ENCODE assay signal across 9 cellular contexts in the genomic region with DNA sequence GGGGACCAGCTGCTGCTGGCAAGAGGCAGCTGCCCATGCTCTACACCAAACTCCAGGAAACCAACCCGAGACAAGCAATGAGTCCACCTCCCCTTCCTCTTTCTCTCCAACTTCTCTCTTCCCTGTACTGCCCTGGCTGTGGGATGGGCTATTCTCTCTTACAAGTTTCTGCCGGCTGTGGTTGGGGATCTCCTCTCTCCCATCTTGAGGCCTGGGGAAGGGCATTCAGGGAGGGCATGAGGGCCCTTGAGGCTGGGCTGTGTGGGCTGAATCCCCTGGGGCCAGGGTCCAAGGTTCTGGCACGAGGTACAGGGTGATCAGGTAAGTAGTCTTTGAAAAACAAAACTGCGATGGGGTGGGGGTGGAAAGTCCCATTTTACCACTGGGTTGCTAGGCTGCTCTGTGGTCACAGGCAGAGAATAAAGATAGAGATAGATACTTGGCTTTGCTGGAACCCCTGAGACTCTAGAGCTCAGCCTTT. TPM values are rescaled to one million over a fixed set of nuclear protein-coding genes. Genes with fewer than 3 reads are reported as not detected.
DNase-seq lines count a peak whose midpoint lies in the region; ATAC-seq and TF ChIP-seq lines count a peak whose summit lies in the region.
"Had no signal": no experiment of that assay in that cellular context is flagged by ENCODE, and none has a peak within 500 bp of the region (broad histone marks: within the 10 kb centered on the region; RNA-seq: fewer than 3 reads in every experiment).

No MANE protein-coding gene starts in this region.

- no peaks in the 10 kb centered on the region for H3K27me3 Mint-ChIP-seq in activated B cell treated with CpG ODN at 0.5 μM for 24 hours
- H3K27me3 Mint-ChIP-seq in CD8-positive, alpha-beta memory T cell = peaks cover 0 to 9% of the 10 kb centered on the region in 2 donors
- no peaks in the 10 kb centered on the region for H3K27me3 Mint-ChIP-seq in Caco-2 (ENCODE audit: insufficient read depth, unreplicated experiment)

- H3K9me3 ChIP-seq in PC-9 (ENCODE audit: insufficient read depth, low read depth) = no peaks in the 10 kb centered on the region
- H3K9me3 ChIP-seq in CD8-positive, alpha-beta memory T cell (ENCODE audit: low read length) = no peaks in the 10 kb centered on the region
- H3K9me3 ChIP-seq in Caco-2 = no peaks in the 10 kb centered on the region

- no peak for TF ChIP-seq CTCF in GM12864 (IDR thresholded peaks at IDR 0.05; ENCODE audit: low read depth, low read length, missing control alignments)
- no peak for TF ChIP-seq CTCF in activated B cell treated with CpG ODN at 0.5 μM for 24 hours (IDR thresholded peaks at IDR 0.05)
- TF ChIP-seq CTCF in PC-9 (conservative IDR thresholded peaks at IDR 0.05) = no peak
- no peak for TF ChIP-seq CTCF in Caco-2 (IDR thresholded peaks at IDR 0.05; ENCODE audit: insufficient read depth in 1 of 2, low read depth in 1 of 2, low read length in 1 of 2, severe bottlenecking in 1 of 2, unreplicated experiment in 1 of 2)

- intact Hi-C loops in activated B cell treated with CpG ODN at 0.5 μM for 24 hours (cut with micrococcal nuclease) (loop anchor here (1.0 kb wide), 3 partner anchors 27 to 38 kb away; partner anchors contain the start of gene CTSH), PC-9 (cut with micrococcal nuclease; ENCODE audit: unreplicated experiment) (loop anchor here (5.0 kb wide), 1 partner anchor 65 kb away; no protein-coding TSS in a partner anchor), Caco-2 (cut with micrococcal nuclease; ENCODE audit: unreplicated experiment) (no loop called here)

- H3F3A ChIP-seq in PC-9 (ENCODE audit: insufficient read depth, low read depth) = no peaks in the 10 kb centered on the region

- peak; percentile 75 for DNase-seq in GM12864 (ENCODE audit: low read depth)
- peak; percentile 60 for DNase-seq in activated B cell treated with CpG ODN at 0.5 μM for 24 hours
- DNase-seq in PC-9 = no peak
- DNase-seq in CD8-positive, alpha-beta memory T cell = no peak
- no peak for DNase-seq in Caco-2
- DNase-seq in iPS-NIHi7 (ENCODE audit: extremely low spot score) = no peak

- H3K4me3 Mint-ChIP-seq in activated B cell treated with CpG ODN at 0.5 μM for 24 hours = peak overlapping the region; percentile 56
- H3K4me3 Mint-ChIP-seq in CD8-positive, alpha-beta memory T cell = no peak overlapping the region
- H3K4me3 Mint-ChIP-seq in Caco-2 (ENCODE audit: unreplicated experiment) = no peak overlapping the region

- H2AFZ ChIP-seq in PC-9 = no peak overlapping the region

- no peaks in the 10 kb centered on the region for H3K9me2 ChIP-seq in PC-9 (ENCODE audit: insufficient read depth)

- H3K4me1 ChIP-seq in PC-9 (replicated peaks; ENCODE audit: insufficient read depth) (peaks cover 5% of the 10 kb centered on the region), Caco-2 (0 out of 2 replicates have a peak, but pooled peaks cover 3% of the 10 kb centered on the region)
- no peaks in the 10 kb centered on the region for H3K4me1 ChIP-seq in CD8-positive, alpha-beta memory T cell (ENCODE audit: insufficient read depth, low read length)

- CTCF ChIA-PET in activated B cell treated with CpG ODN at 0.5 μM for 24 hours (lab: Charles Lee) (interaction anchor here (0.9 to 4.6 kb wide), 4 partner anchors 27 to 207 kb away, joined by 3 to 17 read pairs (median 6); no protein-coding TSS in a partner anchor), PC-9 (lab: Charles Lee) (no interaction called here), Caco-2 (lab: Charles Lee) (no interaction called here)
- CTCF ChIA-PET in CD8-positive, alpha-beta memory T cell (lab: Charles Lee) = no interaction called here

- H3K4me2 ChIP-seq in PC-9 = no peak overlapping the region

- BruUV-seq in PC-9 (replicated peaks; lab: Mats Ljungman, UMichigan) = no TSS peak
- no TSS peak for BruUV-seq in Caco-2 (replicated peaks; lab: Mats Ljungman, UMichigan)

- POLR2A ChIA-PET in activated B cell treated with CpG ODN at 0.5 μM for 24 hours (lab: Charles Lee) (interaction anchor here (0.8 to 6.3 kb wide), 14 partner anchors 10 to 677 kb away, joined by 3 to 42 read pairs (median 4); partner anchors contain the start of genes CTSH and SKIC8), PC-9 (lab: Charles Lee; ENCODE audit: unreplicated experiment) (interaction anchor here (0.5 kb wide), 1 partner anchor 60 kb away, joined by 14 read pairs; no protein-coding TSS in a partner anchor), Caco-2 (lab: Charles Lee) (no interaction called here)
- POLR2A ChIA-PET in CD8-positive, alpha-beta memory T cell (lab: Charles Lee) = no interaction called here

- no peak overlapping the region for H3K27ac ChIP-seq in PC-9
- H3K27ac ChIP-seq in CD8-positive, alpha-beta memory T cell (ENCODE audit: low read depth, low read length) = no peak overlapping the region

- H3K79me2 ChIP-seq in PC-9 (ENCODE audit: low read depth) = no peaks in the 10 kb centered on the region

- no peaks in the 10 kb centered on the region for H3K9me3 Mint-ChIP-seq in activated B cell treated with CpG ODN at 0.5 μM for 24 hours
- no peaks in the 10 kb centered on the region for H3K9me3 Mint-ChIP-seq in CD8-positive, alpha-beta memory T cell
- H3K9me3 Mint-ChIP-seq in Caco-2 (ENCODE audit: unreplicated experiment) = no peaks in the 10 kb centered on the region

- no peaks in the 10 kb centered on the region for H3K36me3 Mint-ChIP-seq in activated B cell treated with CpG ODN at 0.5 μM for 24 hours (ENCODE audit: low read depth)
- no peaks in the 10 kb centered on the region for H3K36me3 Mint-ChIP-seq in CD8-positive, alpha-beta memory T cell
- no peaks in the 10 kb centered on the region for H3K36me3 Mint-ChIP-seq in Caco-2 (ENCODE audit: insufficient read depth, unreplicated experiment)

- H3K36me3 ChIP-seq in PC-9 (ENCODE audit: low read depth) (no peaks in the 10 kb centered on the region), Caco-2 (ENCODE audit: control insufficient read depth, insufficient read depth, low read length) (no peaks in the 10 kb centered on the region)
- H3K36me3 ChIP-seq in CD8-positive, alpha-beta memory T cell (ENCODE audit: insufficient read depth, low read length) = no peaks in the 10 kb centered on the region

- H3K27ac Mint-ChIP-seq in activated B cell treated with CpG ODN at 0.5 μM for 24 hours = peak overlapping the region; percentile 91
- H3K27ac Mint-ChIP-seq in CD8-positive, alpha-beta memory T cell = peak overlapping the region in 2 of 8 donors; percentile 15 to 26
- H3K27ac Mint-ChIP-seq in Caco-2 (ENCODE audit: unreplicated experiment) = no peak overlapping the region

- no peaks in the 10 kb centered on the region for H3K27me3 ChIP-seq in PC-9 (ENCODE audit: insufficient read depth, low read depth)
- no peaks in the 10 kb centered on the region for H3K27me3 ChIP-seq in CD8-positive, alpha-beta memory T cell (ENCODE audit: insufficient read depth, low read length, poor library complexity, severe bottlenecking)
- H3K27me3 ChIP-seq in Caco-2 (replicated peaks; ENCODE audit: control insufficient read depth, insufficient read depth, low read length) = no peaks in the 10 kb centered on the region

- peak; percentile 49 for ATAC-seq in GM19468 (IDR thresholded peaks at IDR 0.05; ENCODE audit: extremely low read depth, unreplicated experiment)
- ATAC-seq in HG03139 (IDR thresholded peaks at IDR 0.05; ENCODE audit: unreplicated experiment) = peak; percentile 65
- ATAC-seq in activated B cell treated with CpG ODN at 0.5 μM for 24 hours (ENCODE audit: low read depth) = peak; percentile 86

- H4K20me1 ChIP-seq in PC-9 (ENCODE audit: insufficient read depth) = no peaks in the 10 kb centered on the region

- peak overlapping the region; percentile 34; the same call in 1 of the 2 replicates for H3K4me3 ChIP-seq in GM12864 (ENCODE audit: low read depth, low read length)
- no peak overlapping the region for H3K4me3 ChIP-seq in PC-9
- H3K4me3 ChIP-seq in CD8-positive, alpha-beta memory T cell (ENCODE audit: low read length) = no peak overlapping the region
- H3K4me3 ChIP-seq in Caco-2 (ENCODE audit: low read depth, low read length) = no peak overlapping the region
- H3K4me3 ChIP-seq: coronary artery had no signal

- peaks cover 47% of the 10 kb centered on the region for H3K4me1 Mint-ChIP-seq in activated B cell treated with CpG ODN at 0.5 μM for 24 hours
- H3K4me1 Mint-ChIP-seq in CD8-positive, alpha-beta memory T cell = no peaks in the 10 kb centered on the region
- H3K4me1 Mint-ChIP-seq in Caco-2 (ENCODE audit: low read depth, unreplicated experiment) = peaks cover 12% of the 10 kb centered on the region

RNA-seq across cellular contexts. Expression of gene CTSH, which starts 32.3 kb away (rescaled TPM):
- total RNA-seq in activated B cell treated with CpG ODN at 0.5 μM for 24 hours (721 and 762 TPM in 2 replicates), PC-9 (2021) (101 and 128 TPM in 2 replicates), Caco-2 (2022) (171 and 183 TPM in 2 replicates)
- 1 to 10 TPM; 8.1 to 9.8 TPM for total RNA-seq in CD8-positive, alpha-beta memory T cell
- polyA plus RNA-seq in CD8-positive, alpha-beta memory T cell = 68.7 TPM

Comparison
In these comparisons a context has a peak if more than half of its experiments do, and no peak if none do; other contexts are left out.
1. DNase-seq: peak in GM12864 (single experiment) and activated B cell treated with CpG ODN at 0.5 μM for 24 hours (single experiment); none in PC-9 (0 of 2), CD8-positive, alpha-beta memory T cell (0 of 5), Caco-2 (0 of 2) and iPS-NIHi7 (single experiment).
2. POLR2A ChIA-PET loops: an anchor here in activated B cell treated with CpG ODN at 0.5 μM for 24 hours (0.8 to 6.3 kb wide) and PC-9 (0.5 kb wide); none called in CD8-positive, alpha-beta memory T cell and Caco-2.
3. Peak in every context shown above with its lines, with median percentiles within 50 percentile points of each other: ATAC-seq.